ENCODE assay signal across 15 cellular contexts in genomic region chr17:9937901-9938300, GRCh38. TPM values are rescaled to one million over a fixed set of nuclear protein-coding genes. Genes with fewer than 3 reads are reported as not detected.
"Had no signal": no experiment of that assay in that cellular context is flagged by ENCODE, and none has a peak within 500 bp of the region (broad histone marks: within the 10 kb centered on the region; RNA-seq: fewer than 3 reads in every experiment).

No MANE protein-coding gene starts in this region.

- H3K9me3 Mint-ChIP-seq: immature natural killer cell; neural progenitor cell; stimulated activated memory B cell treated with anti-CD40 and anti-IgM and Interleukin-4, amounts not matched to agents 10 μg/mL and 1 μg/mL and 100 μg/mL, for 72 hours had no signal

- H3K4me2 ChIP-seq: neural progenitor cell had no signal

- ATAC-seq: stimulated activated memory B cell treated with anti-CD40 and anti-IgM and Interleukin-4, amounts not matched to agents 10 μg/mL and 1 μg/mL and 100 μg/mL, for 72 hours had no signal

- H3K27me3 Mint-ChIP-seq: stimulated activated memory B cell treated with anti-CD40 and anti-IgM and Interleukin-4, amounts not matched to agents 10 μg/mL and 1 μg/mL and 100 μg/mL, for 72 hours had no signal

- H3K27me3 ChIP-seq: ascending aorta, neural progenitor cell, ovary, tibial artery had no signal

- H3K4me1 ChIP-seq: ascending aorta, neural progenitor cell had no signal

- H3K36me3 Mint-ChIP-seq: stimulated activated memory B cell treated with anti-CD40 and anti-IgM and Interleukin-4, amounts not matched to agents 10 μg/mL and 1 μg/mL and 100 μg/mL, for 72 hours had no signal

- DNase-seq: activated CD4-positive, alpha-beta T cell treated with anti-CD3 and anti-CD28 coated beads, Interleukin-2, amount 50 U/mL, for 1 hour; activated CD8-positive, alpha-beta memory T cell treated with anti-CD3 and anti-CD28 coated beads for 24 hours; activated naive CD4-positive, alpha-beta T cell; endodermal cell; immature natural killer cell; stimulated activated CD4-positive, alpha-beta T cell treated with anti-CD3 and anti-CD28 coated beads, Interleukin-2, amount 100 ng/mL, for 48 hours had no signal

- H3K9me3 ChIP-seq: ascending aorta, ovary had no signal

- H3K4me3 Mint-ChIP-seq: endodermal cell; immature natural killer cell; neural progenitor cell; stimulated activated memory B cell treated with anti-CD40 and anti-IgM and Interleukin-4, amounts not matched to agents 10 μg/mL and 1 μg/mL and 100 μg/mL, for 72 hours had no signal

- H3K9ac ChIP-seq: neural progenitor cell had no signal

- H2AFZ ChIP-seq: neural progenitor cell had no signal

- H3K4me1 Mint-ChIP-seq: endodermal cell; immature natural killer cell; stimulated activated memory B cell treated with anti-CD40 and anti-IgM and Interleukin-4, amounts not matched to agents 10 μg/mL and 1 μg/mL and 100 μg/mL, for 72 hours had no signal

- H3K27ac ChIP-seq: ascending aorta, neural progenitor cell, ovary, SK-N-MC had no signal

- H3K27ac Mint-ChIP-seq: endodermal cell; neural progenitor cell; stimulated activated memory B cell treated with anti-CD40 and anti-IgM and Interleukin-4, amounts not matched to agents 10 μg/mL and 1 μg/mL and 100 μg/mL, for 72 hours had no signal

- H3K36me3 ChIP-seq: ascending aorta, neural progenitor cell, ovary had no signal

- H3K4me3 ChIP-seq: ascending aorta, neural progenitor cell, ovary, SK-N-MC, tibial artery had no signal

RNA-seq across cellular contexts. Expression of gene RCVRN, which starts 32.8 kb away (rescaled TPM):
- total RNA-seq: ascending aorta, dermis microvascular lymphatic vessel endothelial cell, endodermal cell, epithelial cell of proximal tubule, lung microvascular endothelial cell had no signal
- polyA plus RNA-seq: immature natural killer cell had no signal
